Comparison of ENCODE assay signal across 1 cellular context in the genomic region with DNA sequence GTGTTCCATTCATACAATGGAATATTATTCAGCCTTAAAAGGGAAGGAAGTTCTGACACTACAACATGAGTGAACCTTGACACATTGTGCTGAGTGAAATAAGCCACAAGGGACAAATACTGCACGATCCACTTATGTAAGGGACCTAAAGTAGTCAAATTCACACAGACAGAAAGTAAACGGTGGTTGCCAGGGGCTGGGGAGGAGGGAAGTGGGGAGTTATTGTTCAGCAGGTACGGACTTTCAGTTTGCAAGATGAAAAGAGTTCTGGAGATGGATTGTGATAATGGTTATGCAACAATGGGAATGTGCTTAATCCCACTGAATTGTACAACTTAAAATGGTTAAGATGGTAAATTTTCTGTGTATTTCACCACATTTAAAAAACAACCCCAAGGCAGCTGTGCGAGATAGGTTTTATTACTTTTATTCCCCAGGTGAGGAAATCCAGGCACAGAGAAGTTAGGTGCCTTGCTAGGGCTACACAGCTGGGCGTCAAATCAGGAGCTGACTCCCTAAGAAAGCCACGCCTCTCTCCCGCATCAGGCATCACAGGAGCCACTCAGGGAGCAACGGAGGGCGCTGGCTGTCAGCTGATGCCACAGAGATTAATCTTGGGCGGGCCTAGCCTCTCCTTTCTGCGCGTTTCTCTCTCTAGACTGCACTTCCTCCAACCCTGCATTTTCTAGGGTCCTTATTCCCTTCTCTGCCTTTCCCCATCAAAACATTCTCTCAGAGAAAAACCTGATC.
TF ChIP-seq lines count a peak whose summit lies in the region.

No MANE protein-coding gene starts in this region.

TF ChIP-seq in WTC11, 78 proteins besides CTCF, POLR2A, EP300 and RAD21 (continued from another document):
- TF ChIP-seq, protein P1, sequence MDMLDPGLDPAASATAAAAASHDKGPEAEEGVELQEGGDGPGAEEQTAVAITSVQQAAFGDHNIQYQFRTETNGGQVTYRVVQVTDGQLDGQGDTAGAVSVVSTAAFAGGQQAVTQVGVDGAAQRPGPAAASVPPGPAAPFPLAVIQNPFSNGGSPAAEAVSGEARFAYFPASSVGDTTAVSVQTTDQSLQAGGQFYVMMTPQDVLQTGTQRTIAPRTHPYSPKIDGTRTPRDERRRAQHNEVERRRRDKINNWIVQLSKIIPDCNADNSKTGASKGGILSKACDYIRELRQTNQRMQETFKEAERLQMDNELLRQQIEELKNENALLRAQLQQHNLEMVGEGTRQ (CRISPR knock-in tag; IDR thresholded peaks at IDR 0.05): peak; percentile 49
- TF ChIP-seq, protein P2, sequence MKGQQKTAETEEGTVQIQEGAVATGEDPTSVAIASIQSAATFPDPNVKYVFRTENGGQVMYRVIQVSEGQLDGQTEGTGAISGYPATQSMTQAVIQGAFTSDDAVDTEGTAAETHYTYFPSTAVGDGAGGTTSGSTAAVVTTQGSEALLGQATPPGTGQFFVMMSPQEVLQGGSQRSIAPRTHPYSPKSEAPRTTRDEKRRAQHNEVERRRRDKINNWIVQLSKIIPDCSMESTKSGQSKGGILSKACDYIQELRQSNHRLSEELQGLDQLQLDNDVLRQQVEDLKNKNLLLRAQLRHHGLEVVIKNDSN (CRISPR knock-in tag; IDR thresholded peaks at IDR 0.05): 0 out of 2 replicates have a peak, but pooled peaks have one; percentile 38
